ENCODE assay signal across 11 cellular contexts in genomic region chr6:107418118-107418517, GRCh38. TPM values are rescaled to one million over a fixed set of nuclear protein-coding genes. Genes with fewer than 3 reads are reported as not detected.
A peak's percentile ranks its signal among the peaks of the same experiment; 100 is the strongest.
DNase-seq lines count a peak whose midpoint lies in the region; ATAC-seq and TF ChIP-seq lines count a peak whose summit lies in the region.
"Had no signal": no experiment of that assay in that cellular context is flagged by ENCODE, and none has a peak within 500 bp of the region (broad histone marks: within the 10 kb centered on the region; RNA-seq: fewer than 3 reads in every experiment).

No MANE protein-coding gene starts in this region.

- no peak overlapping the region for H3K27ac ChIP-seq in coronary artery

- DNase-seq in GM12865 (ENCODE audit: low read depth) (peak; percentile 39), astrocyte of the spinal cord (ENCODE audit: low read depth, low spot score) (no peak), mucosa of descending colon (peak in 1 of 3 donors; percentile 17), HPDE6-E6E7 (ENCODE audit: extremely low spot score) (no peak), coronary artery (ENCODE audit: low spot score) (no peak)
- DNase-seq in activated naive CD4-positive, alpha-beta T cell (lab: John Stamatoyannopoulos, UW), result no peak
- DNase-seq: activated T-cell treated with anti-CD3 and anti-CD28 coated beads, Interleukin-2, amount 50 U/mL, for 1 hour; NCI-H2029 had no signal

- H3K9me3 ChIP-seq in mucosa of descending colon, result no peaks in the 10 kb centered on the region

- H3K36me3 ChIP-seq in mucosa of descending colon (ENCODE audit: low read depth), result no peaks in the 10 kb centered on the region

- in situ Hi-C loops in astrocyte of the spinal cord (cut with HindIII; ENCODE audit: low sequenced_read_pairs), result no loop called here

- H3K4me3 ChIP-seq in GM12865 (ENCODE audit: low read depth, low read length), result no peak overlapping the region
- no peak overlapping the region for H3K4me3 ChIP-seq in astrocyte of the spinal cord (ENCODE audit: low read depth, low read length)
- H3K4me3 ChIP-seq in mucosa of descending colon, result no peak overlapping the region
- no peak overlapping the region for H3K4me3 ChIP-seq in coronary artery
- H3K4me3 ChIP-seq: smooth muscle cell had no signal

- TF ChIP-seq CTCF in GM12865 (IDR thresholded peaks at IDR 0.05; ENCODE audit: insufficient read depth, low read depth, low read length, missing control alignments) (peak; percentile 55), LNCAP (IDR thresholded peaks at IDR 0.05) (peak; percentile 16; the same call in 1 of the 2 replicates), astrocyte of the spinal cord (IDR thresholded peaks at IDR 0.05; ENCODE audit: low read depth, low read length) (peak; percentile 49), mucosa of descending colon (IDR thresholded peaks at IDR 0.05) (peak; percentile 29), coronary artery (IDR thresholded peaks at IDR 0.05) (no peak)

- ATAC-seq in mucosa of descending colon (peak; percentile 68), HG03439 (IDR thresholded peaks at IDR 0.05; ENCODE audit: unreplicated experiment) (no peak)

- intact Hi-C loops in mucosa of descending colon (cut with DNase I, micrococcal nuclease), result no loop called here

- H3K4me1 ChIP-seq in mucosa of descending colon (ENCODE audit: low read depth), result peaks cover 6% of the 10 kb centered on the region

RNA-seq across cellular contexts. Expression of gene PDSS2, which starts 41.2 kb away (rescaled TPM):
- 10 to 100 TPM; 16.2 to 26.3 (median 25.6) TPM for total RNA-seq in mucosa of descending colon
